ENCODE assay signal across 9 cellular contexts in genomic region chrX:96372313-96373046, GRCh38.
DNase-seq lines count a peak whose midpoint lies in the region; ATAC-seq and TF ChIP-seq lines count a peak whose summit lies in the region.
"Had no signal": no experiment of that assay in that cellular context is flagged by ENCODE, and none has a peak within 500 bp of the region (broad histone marks: within the 10 kb centered on the region; RNA-seq: fewer than 3 reads in every experiment).

No MANE protein-coding gene starts in this region.

- DNase-seq in NCI-H1417 (lab: John Stamatoyannopoulos, UW) (peak in 2 of 3 experiments; percentile 19 to 67), NCI-H1417 treated with DMSO at 0.1 percent for 48 hours (lab: John Stamatoyannopoulos, UW) (no peak), HS-5 (ENCODE audit: low read depth) (peak; percentile 2), RPMI7951 (ENCODE audit: low read depth) (peak; percentile 35), fibroblast of pulmonary artery (ENCODE audit: low read depth) (peak; percentile 79), psoas muscle (no peak)

- H3K27me3 ChIP-seq in psoas muscle (ENCODE audit: insufficient read depth in 3 of 3, low read length in 2 of 3): peaks cover 0 to 9% (median 0%) of the 10 kb centered on the region in 3 donors

- intact Hi-C loops in psoas muscle (cut with DNase I): loop anchor here in 1 of 2 donors (10.0 kb wide), 1 partner anchor 392 kb away; no protein-coding TSS in a partner anchor

- H3K27ac ChIP-seq in psoas muscle: no peak overlapping the region
- H3K27ac ChIP-seq: BLaER1 had no signal

- no peaks in the 10 kb centered on the region for H3K4me1 ChIP-seq in psoas muscle
- H3K4me1 ChIP-seq: BLaER1 had no signal

- H3K4me3 ChIP-seq in fibroblast of pulmonary artery (replicated peaks; ENCODE audit: low read depth, low read length) (peak overlapping the region; percentile 7), psoas muscle (no peak overlapping the region)
- H3K4me3 ChIP-seq: BLaER1 had no signal

- ATAC-seq in psoas muscle (peak in 2 of 4 donors; percentile 43 to 72), HG02571 (IDR thresholded peaks at IDR 0.05; ENCODE audit: unreplicated experiment) (no peak), HG02852 (IDR thresholded peaks at IDR 0.05; ENCODE audit: unreplicated experiment) (no peak)

- 13 to 35% (median 20%) methylated on average over 7 of the region's 7 CpGs for WGBS in psoas muscle, 3 donors

- TF ChIP-seq CTCF in fibroblast of pulmonary artery (IDR thresholded peaks at IDR 0.05; ENCODE audit: low read length, missing control alignments) (peak; percentile 63), psoas muscle (IDR thresholded peaks at IDR 0.05) (peak; percentile 64)

- H3K9me3 ChIP-seq in psoas muscle: no peaks in the 10 kb centered on the region
- H3K9me3 ChIP-seq: BLaER1 had no signal

- H3K36me3 ChIP-seq in psoas muscle (ENCODE audit: insufficient read depth in 1 of 2, low read depth in 1 of 2): no peaks in the 10 kb centered on the region
- H3K36me3 ChIP-seq: BLaER1 had no signal

Comparison
In these comparisons a context has a peak if more than half of its experiments do, and no peak if none do; other contexts are left out.
1. DNase-seq: peak in NCI-H1417 (2 of 3), HS-5 (single experiment), RPMI7951 (single experiment) and fibroblast of pulmonary artery (single experiment); none in NCI-H1417 treated with DMSO at 0.1 percent for 48 hours (single experiment) and psoas muscle (0 of 2).